ENCODE assay signal across 1 cellular context in genomic region chr5:88203977-88204735, GRCh38.
TF ChIP-seq lines count a peak whose summit lies in the region.

No MANE protein-coding gene starts in this region.

TF ChIP-seq in IMR-90, 13 proteins besides CTCF, POLR2A, EP300 and RAD21 (continued from another document):
- TF ChIP-seq FOS (IDR thresholded peaks at IDR 0.05; ENCODE audit: low read depth, low read length) (no peak), MXI1 (IDR thresholded peaks at IDR 0.05; ENCODE audit: borderline replicate concordance, low read depth, low read length) (no peak), USF2 (IDR thresholded peaks at IDR 0.05; ENCODE audit: low read depth, low read length) (no peak)
